In the genomic region with DNA sequence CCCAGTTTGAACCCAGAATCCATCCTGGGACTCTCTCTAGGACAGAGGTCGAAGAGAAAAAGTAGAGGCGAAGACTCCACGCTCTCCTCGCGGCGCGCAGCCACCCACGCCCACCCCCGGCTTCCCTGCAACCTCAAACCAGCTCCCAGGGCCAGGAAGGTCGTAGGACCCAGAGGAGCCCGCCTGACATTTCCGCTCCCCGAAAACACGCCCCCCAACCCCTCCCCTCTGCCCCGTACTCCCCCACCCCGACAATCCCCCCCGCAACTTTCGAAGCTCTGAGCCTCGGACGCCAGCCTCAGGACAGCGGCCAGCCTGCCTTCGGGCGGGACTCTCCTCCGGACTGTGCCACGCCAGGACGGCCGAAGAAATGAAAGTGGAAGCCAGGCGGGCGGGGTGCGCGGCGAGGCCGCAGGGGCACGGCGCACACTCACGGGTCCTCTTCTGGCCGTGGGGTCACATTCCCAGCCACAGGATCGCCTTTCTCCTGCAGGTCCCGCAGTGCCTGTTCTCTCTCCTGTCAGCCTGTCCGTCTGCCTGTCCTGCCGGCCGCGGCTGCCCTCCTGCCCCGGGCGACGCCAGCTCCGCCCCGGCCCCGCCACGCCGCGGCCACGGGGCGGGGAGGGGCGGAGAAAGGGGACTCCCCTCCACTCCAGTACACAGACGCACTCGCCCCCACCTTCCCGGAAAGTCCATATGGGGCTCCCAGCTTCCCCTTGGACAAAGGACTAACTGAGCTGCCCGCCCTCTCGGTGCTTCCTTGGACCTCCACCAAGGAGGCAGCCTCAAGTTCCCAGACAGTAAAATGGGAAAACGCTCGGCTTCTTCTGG, we compare ENCODE assay signal across 1 cellular context.
TF ChIP-seq lines count a peak whose summit lies in the region.

A gene (minus strand): TSS at position 535 of the 831 bp plus-strand sequence. CDS start 3,490 bp downstream, outside the sequence.

TF ChIP-seq in HEK293, 187 proteins besides CTCF, POLR2A, EP300 and RAD21 (continued from another document):
- TF ChIP-seq, protein P1, sequence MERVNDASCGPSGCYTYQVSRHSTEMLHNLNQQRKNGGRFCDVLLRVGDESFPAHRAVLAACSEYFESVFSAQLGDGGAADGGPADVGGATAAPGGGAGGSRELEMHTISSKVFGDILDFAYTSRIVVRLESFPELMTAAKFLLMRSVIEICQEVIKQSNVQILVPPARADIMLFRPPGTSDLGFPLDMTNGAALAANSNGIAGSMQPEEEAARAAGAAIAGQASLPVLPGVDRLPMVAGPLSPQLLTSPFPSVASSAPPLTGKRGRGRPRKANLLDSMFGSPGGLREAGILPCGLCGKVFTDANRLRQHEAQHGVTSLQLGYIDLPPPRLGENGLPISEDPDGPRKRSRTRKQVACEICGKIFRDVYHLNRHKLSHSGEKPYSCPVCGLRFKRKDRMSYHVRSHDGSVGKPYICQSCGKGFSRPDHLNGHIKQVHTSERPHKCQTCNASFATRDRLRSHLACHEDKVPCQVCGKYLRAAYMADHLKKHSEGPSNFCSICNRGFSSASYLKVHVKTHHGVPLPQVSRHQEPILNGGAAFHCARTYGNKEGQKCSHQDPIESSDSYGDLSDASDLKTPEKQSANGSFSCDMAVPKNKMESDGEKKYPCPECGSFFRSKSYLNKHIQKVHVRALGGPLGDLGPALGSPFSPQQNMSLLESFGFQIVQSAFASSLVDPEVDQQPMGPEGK (tag by site-specific recombination; IDR thresholded peaks at IDR 0.05): 0 out of 2 replicates have a peak, but pooled peaks have one; percentile 47
- no peak for TF ChIP-seq ZNF768 (tag by site-specific recombination; IDR thresholded peaks at IDR 0.05)
- TF ChIP-seq KLF10 (tag by site-specific recombination; IDR thresholded peaks at IDR 0.05): peak; percentile 20; the same call in 1 of the 2 replicates
- peak; percentile 51 for TF ChIP-seq SP2 (tag by site-specific recombination; IDR thresholded peaks at IDR 0.05)
- TF ChIP-seq, protein P2, sequence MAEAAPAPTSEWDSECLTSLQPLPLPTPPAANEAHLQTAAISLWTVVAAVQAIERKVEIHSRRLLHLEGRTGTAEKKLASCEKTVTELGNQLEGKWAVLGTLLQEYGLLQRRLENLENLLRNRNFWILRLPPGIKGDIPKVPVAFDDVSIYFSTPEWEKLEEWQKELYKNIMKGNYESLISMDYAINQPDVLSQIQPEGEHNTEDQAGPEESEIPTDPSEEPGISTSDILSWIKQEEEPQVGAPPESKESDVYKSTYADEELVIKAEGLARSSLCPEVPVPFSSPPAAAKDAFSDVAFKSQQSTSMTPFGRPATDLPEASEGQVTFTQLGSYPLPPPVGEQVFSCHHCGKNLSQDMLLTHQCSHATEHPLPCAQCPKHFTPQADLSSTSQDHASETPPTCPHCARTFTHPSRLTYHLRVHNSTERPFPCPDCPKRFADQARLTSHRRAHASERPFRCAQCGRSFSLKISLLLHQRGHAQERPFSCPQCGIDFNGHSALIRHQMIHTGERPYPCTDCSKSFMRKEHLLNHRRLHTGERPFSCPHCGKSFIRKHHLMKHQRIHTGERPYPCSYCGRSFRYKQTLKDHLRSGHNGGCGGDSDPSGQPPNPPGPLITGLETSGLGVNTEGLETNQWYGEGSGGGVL (tag by site-specific recombination; IDR thresholded peaks at IDR 0.05): peak; percentile 25; the same call in 1 of the 2 replicates
- TF ChIP-seq SP3 (tag by site-specific recombination; IDR thresholded peaks at IDR 0.05): peak; percentile 49
